In genomic region chr19:11656535-11656934, GRCh38 we compare ENCODE assay signal across 16 cellular contexts.
"Had no signal": no experiment of that assay in that cellular context is flagged by ENCODE, and none has a peak within 500 bp of the region (broad histone marks: within the 10 kb centered on the region; RNA-seq: fewer than 3 reads in every experiment).

No MANE protein-coding gene starts in this region.

- H3K27me3 ChIP-seq: Peyer's patch, SJCRH30 had no signal

- H2AFZ ChIP-seq: PC-9 had no signal

- H3K4me1 ChIP-seq: Peyer's patch, SJCRH30 had no signal

- H3K27ac ChIP-seq: PC-9, Peyer's patch, SJCRH30 had no signal

- H3K4me1 Mint-ChIP-seq: IgD-negative memory B cell had no signal

- ATAC-seq: Right ventricle myocardium inferior, SK-N-SH treated with all-trans-retinoic acid at 6 μM for 48 hours had no signal

- H3K27ac Mint-ChIP-seq: IgD-negative memory B cell had no signal

- H3K4me3 Mint-ChIP-seq: IgD-negative memory B cell had no signal

- H3K4me2 ChIP-seq: PC-9 had no signal

- DNase-seq: KBM-7, NCI-H1092, NCI-H1105 treated with DMSO at 0.1 percent for 48 hours, NCI-H1694 treated with DMSO at 0.1 percent for 48 hours, NCI-H1930, NCI-H2081, NCI-H2107, NCI-H2227 treated with DMSO at 0.1 percent for 48 hours, NCI-H524, NCI-H526 treated with DMSO at 0.1 percent for 48 hours, PC-9, Peyer's patch, SJCRH30 had no signal

- H3K4me3 ChIP-seq: PC-9, Peyer's patch, SJCRH30 had no signal
